ENCODE assay signal across 8 cellular contexts in genomic region chr19:1213391-1214286, GRCh38. TPM values are rescaled to one million over a fixed set of nuclear protein-coding genes. Genes with fewer than 3 reads are reported as not detected.
DNase-seq lines count a peak whose midpoint lies in the region; ATAC-seq, FAIRE-seq and TF ChIP-seq lines count a peak whose summit lies in the region.

No MANE protein-coding gene starts in this region.

- peaks cover 27% of the 10 kb centered on the region for H3K36me3 ChIP-seq in OCI-LY1 (ENCODE audit: insufficient read depth, low read length)
- peaks cover 0 to 10% of the 10 kb centered on the region in 2 donors for H3K36me3 ChIP-seq in adrenal gland (replicated peaks in 1 of 2)
- H3K36me3 ChIP-seq in left ventricle myocardium inferior = peaks cover 19% of the 10 kb centered on the region

- no peak for TF ChIP-seq CTCF in GM10266 (IDR thresholded peaks at IDR 0.05; ENCODE audit: control insufficient read depth, insufficient read depth, low read depth, missing control alignments)
- no peak for TF ChIP-seq CTCF in OCI-LY1 (IDR thresholded peaks at IDR 0.05; ENCODE audit: low read length)
- no peak for TF ChIP-seq CTCF in adrenal gland (IDR thresholded peaks at IDR 0.05)
- no peak for TF ChIP-seq CTCF in left ventricle myocardium inferior (IDR thresholded peaks at IDR 0.05; ENCODE audit: borderline replicate concordance)

- intact Hi-C loops in adrenal gland (cut with DNase I) (no loop called here), left ventricle myocardium inferior (cut with micrococcal nuclease) (no loop called here), sciatic nerve (cut with DNase I) (no loop called here)

- FAIRE-seq in H54 (lab: Jason Lieb, UNC) = no peak

- peak; percentile 80 for DNase-seq in GM10266 (ENCODE audit: extremely low spot score)
- DNase-seq in adrenal gland = peak; percentile 62 to 91 (median 79)
- peak; percentile 60 for DNase-seq in left ventricle myocardium inferior
- no peak for DNase-seq in sciatic nerve (ENCODE audit: low spot score)
- no peak for DNase-seq in GM19238 (ENCODE audit: insufficient read length, low spot score)
- DNase-seq in H54 (ENCODE audit: insufficient read length, low spot score) = no peak

- H3K9me3 ChIP-seq in OCI-LY1 (ENCODE audit: low read length) (no peaks in the 10 kb centered on the region), adrenal gland (replicated peaks in 1 of 3) (no peaks in the 10 kb centered on the region), left ventricle myocardium inferior (replicated peaks) (no peaks in the 10 kb centered on the region)

- 43 to 71% (median 53%) methylated on average over 25 to 39 of the region's 39 CpGs for WGBS in adrenal gland, 4 donors

- H2AFZ ChIP-seq in OCI-LY1 (ENCODE audit: low read length) = no peak overlapping the region

- TF ChIP-seq POLR2A in adrenal gland (IDR thresholded peaks at IDR 0.05) = peak in 1 of 2 donors; percentile 38
- TF ChIP-seq POLR2A in H54 (IDR thresholded peaks at IDR 0.05; ENCODE audit: low read depth, low read length) = no peak

- H3K27me3 ChIP-seq in OCI-LY1 (ENCODE audit: insufficient read depth, low read length) (no peaks in the 10 kb centered on the region), adrenal gland (no peaks in the 10 kb centered on the region), left ventricle myocardium inferior (ENCODE audit: low read depth) (no peaks in the 10 kb centered on the region)

- H3K27ac ChIP-seq in OCI-LY1 (ENCODE audit: low read depth, low read length, poor library complexity, severe bottlenecking) (peak overlapping the region; percentile 74), adrenal gland (peak overlapping the region; percentile 58 to 97 (median 88)), left ventricle myocardium inferior (replicated peaks) (peak overlapping the region; percentile 94)

- ATAC-seq in sciatic nerve (peak; percentile 64), GM18502 (IDR thresholded peaks at IDR 0.05; ENCODE audit: poor library complexity, unreplicated experiment) (no peak)

- H3K4me3 ChIP-seq in OCI-LY1 (ENCODE audit: low read depth, low read length, poor library complexity, severe bottlenecking) (peak overlapping the region; percentile 38), adrenal gland (peak overlapping the region in 1 of 4 donors; percentile 17), left ventricle myocardium inferior (peak overlapping the region; percentile 48)

- peak overlapping the region; percentile 63 for H3K4me2 ChIP-seq in OCI-LY1 (ENCODE audit: low read length)

- H3K9me2 ChIP-seq in OCI-LY1 (ENCODE audit: low read depth, low read length) = no peaks in the 10 kb centered on the region

- peak overlapping the region; percentile 52 for H3K9ac ChIP-seq in OCI-LY1 (ENCODE audit: low read length)

- H3K79me2 ChIP-seq in OCI-LY1 (ENCODE audit: insufficient read depth, low read length) = peaks cover 27% of the 10 kb centered on the region

- H3K4me1 ChIP-seq in OCI-LY1 (ENCODE audit: insufficient read depth, low read length, severe bottlenecking) (peaks cover 43% of the 10 kb centered on the region), adrenal gland (replicated peaks in 1 of 2) (peaks cover 49 to 91% of the 10 kb centered on the region in 2 donors), left ventricle myocardium inferior (peaks cover 100% of the 10 kb centered on the region)

- no peaks in the 10 kb centered on the region for H3F3A ChIP-seq in OCI-LY1 (ENCODE audit: insufficient read depth, low read length)

- no peaks in the 10 kb centered on the region for H4K20me1 ChIP-seq in OCI-LY1 (ENCODE audit: insufficient read depth, low read length)

RNA-seq across cellular contexts. Expression of gene STK11, which starts 8.1 kb away (rescaled TPM):
- total RNA-seq in adrenal gland (100 to 1,000 TPM in 3 of 8 donors, 10 to 100 TPM in 5; 53.5 to 117 (median 93.7) TPM), left ventricle myocardium inferior (50.1 TPM), sciatic nerve (57.2 TPM)
- polyA plus RNA-seq in adrenal gland = 100 to 1,000 TPM in 1 of 3 donors, 10 to 100 TPM in 2; 37.8 to 148 (median 94.5) TPM

RNA-seq across cellular contexts. Expression of gene CBARP, which starts 24.2 kb away (rescaled TPM):
- total RNA-seq in adrenal gland (1 to 10 TPM in 6 of 8 donors, not detected in 2; 1.0 to 5.0 (median 1.8) TPM), left ventricle myocardium inferior (0.96 TPM), sciatic nerve (2.9 TPM)
- polyA plus RNA-seq in adrenal gland = 1 to 10 TPM in 2 of 3 donors, under 1 TPM in 1; 0.09 to 9.3 (median 2.2) TPM

RNA-seq across cellular contexts. Expression of gene ATP5F1D, which starts 27.9 kb away (rescaled TPM):
- total RNA-seq in adrenal gland (100 to 1,000 TPM in 7 of 8 donors, 10 to 100 TPM in 1; 80.2 to 435 (median 229) TPM), left ventricle myocardium inferior (501 TPM), sciatic nerve (90.9 TPM)
- polyA plus RNA-seq in adrenal gland = 1,000 to 10,000 TPM in 1 of 3 donors, 100 to 1,000 TPM in 1, 10 to 100 TPM in 1; 15.6 to 1,534 (median 925) TPM

RNA-seq across cellular contexts. Expression of gene MIDN, which starts 34.7 kb away (rescaled TPM):
- total RNA-seq in adrenal gland (100 to 1,000 TPM in 5 of 8 donors, 10 to 100 TPM in 3; 20.0 to 189 (median 113) TPM), left ventricle myocardium inferior (60.5 TPM), sciatic nerve (117 TPM)
- polyA plus RNA-seq in adrenal gland = 10 to 100 TPM; 15.5 to 73.0 (median 46.8) TPM

RNA-seq across cellular contexts. Expression of gene SBNO2, which starts 39.6 kb away (rescaled TPM):
- total RNA-seq in adrenal gland = 100 to 1,000 TPM in 3 of 8 donors, 10 to 100 TPM in 5; 33.0 to 176 (median 77.2) TPM
- 100 to 1,000 TPM in 1 of 3 donors, 10 to 100 TPM in 2; 13.6 to 118 (median 84.2) TPM for polyA plus RNA-seq in adrenal gland
- total RNA-seq in left ventricle myocardium inferior = 16.9 TPM
- total RNA-seq in sciatic nerve = 131 TPM

Comparison
In these comparisons a context has a peak if more than half of its experiments do, and no peak if none do; other contexts are left out.
1. DNase-seq: peak in GM10266 (single experiment), adrenal gland (7 of 7) and left ventricle myocardium inferior (single experiment); none in sciatic nerve (single experiment), GM19238 (single experiment) and H54 (single experiment).
2. Peak in every context shown above with its lines, with median percentiles within 50 percentile points of each other: H3K27ac ChIP-seq.